ENCODE assay signal across 27 cellular contexts in the genomic region with DNA sequence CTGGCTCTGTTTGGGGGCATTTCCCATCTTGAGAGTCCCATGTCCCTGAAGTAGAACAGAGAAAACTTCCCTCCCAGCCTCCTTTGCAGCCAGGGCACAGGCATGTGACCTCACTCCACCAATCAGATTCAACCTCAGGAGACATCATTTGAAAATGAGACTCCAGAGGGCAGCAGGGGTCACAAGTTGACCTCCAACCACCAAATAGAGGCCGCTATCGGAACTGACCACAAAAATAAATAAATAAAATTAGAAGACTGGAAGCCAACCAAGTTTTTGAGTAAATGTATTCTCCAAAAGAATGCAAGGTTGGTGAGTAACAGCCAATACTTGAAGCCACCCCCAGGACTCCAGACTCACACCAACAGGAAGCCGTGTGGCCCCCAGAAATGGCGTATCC.
DNase-seq lines count a peak whose midpoint lies in the region; ATAC-seq, FAIRE-seq and TF ChIP-seq lines count a peak whose summit lies in the region.
"Had no signal": no experiment of that assay in that cellular context is flagged by ENCODE, and none has a peak within 500 bp of the region (broad histone marks: within the 10 kb centered on the region; RNA-seq: fewer than 3 reads in every experiment).

No MANE protein-coding gene starts in this region.

- POLR2A ChIA-PET in HCT116 (lab: Charles Lee), result no interaction called here

- no TSS peak for BruUV-seq in HCT116 (replicated peaks; lab: Mats Ljungman, UMichigan)

- H4K20me1 ChIP-seq in HCT116 (ENCODE audit: insufficient read depth), result no peaks in the 10 kb centered on the region
- H4K20me1 ChIP-seq: BLaER1 had no signal

- FAIRE-seq in D721Med (lab: Jason Lieb, UNC), result no peak
- FAIRE-seq: TTC549 had no signal

- peaks cover 3% of the 10 kb centered on the region for H3K27me3 Mint-ChIP-seq in activated naive CD4-positive, alpha-beta T cell treated with anti-CD3 and anti-CD28 coated beads for 36 hours (ENCODE audit: low read depth)

- H3K4me3 Mint-ChIP-seq in activated naive CD4-positive, alpha-beta T cell treated with anti-CD3 and anti-CD28 coated beads for 36 hours, result no peak overlapping the region
- H3K4me3 Mint-ChIP-seq: immature natural killer cell, neural crest cell, T-helper 17 cell had no signal

- CTCF ChIA-PET in HCT116 (lab: Charles Lee), result no interaction called here
- CTCF ChIA-PET in activated naive CD4-positive, alpha-beta T cell treated with anti-CD3 and anti-CD28 coated beads for 36 hours (lab: Charles Lee), result interaction anchor here (0.6 kb wide), 1 partner anchor 102 kb away, joined by 3 read pairs; no protein-coding TSS in a partner anchor

- no peak overlapping the region for H3K9ac ChIP-seq in HCT116 (ENCODE audit: low read length)
- H3K9ac ChIP-seq: BLaER1, parathyroid adenoma had no signal

- no peaks in the 10 kb centered on the region for H3K27me3 ChIP-seq in HCT116 (ENCODE audit: insufficient read depth, low read length)
- H3K27me3 ChIP-seq: BLaER1, suprapubic skin, upper lobe of left lung had no signal

- RAD21 ChIA-PET in HCT116 (lab: Charles Lee; ENCODE audit: low non-redundant PET in 1 of 2, low total read pairs in 2 of 2, uncharacterized antibody in 2 of 2, unreplicated experiment in 2 of 2), result no interaction called here

- DNase-seq in AG08396 (ENCODE audit: low spot score) (peak; percentile 47), HCT116 (ENCODE audit: low read depth, low spot score) (no peak), RPMI8226 (peak; percentile 26), erythroblast (lab: John Stamatoyannopoulos, UW) (peak; percentile 23 to 30), D721Med (ENCODE audit: insufficient read length, low spot score) (no peak), GM19240 (ENCODE audit: insufficient read length, low spot score) (no peak)
- DNase-seq in activated naive CD4-positive, alpha-beta T cell treated with anti-CD3 and anti-CD28 coated beads for 36 hours, result no peak
- DNase-seq: activated CD4-positive, alpha-beta T cell treated with anti-CD3 and anti-CD28 coated beads, Interleukin-2, amount 50 U/mL, for 4 hours; activated CD8-positive, alpha-beta memory T cell treated with anti-CD3 and anti-CD28 coated beads, Interleukin-2, amount 50 U/mL, for 4 hours; activated naive CD4-positive, alpha-beta T cell treated with anti-CD3 and anti-CD28 coated beads, Interleukin-2, amount 50 U/mL, for 16 hours; amniotic stem cell; immature natural killer cell; NCI-H1436 treated with DMSO at 0.1 percent for 48 hours; NCI-H2107; NCI-H748 treated with DMSO at 0.1 percent for 48 hours; stimulated activated CD4-positive, alpha-beta T cell treated with anti-CD3 and anti-CD28 coated beads, Interleukin-1b, Interleukin-23, amount 100 ng/mL, for 48 hours; stimulated activated naive CD4-positive, alpha-beta T cell treated with Interleukin-2 at 50 U/mL for 16 hours; T-helper 17 cell; upper lobe of left lung had no signal

- no peak for TF ChIP-seq POLR2A in HCT116 (IDR thresholded peaks at IDR 0.05; ENCODE audit: borderline replicate concordance, extremely low read depth, insufficient read depth, insufficient read length)
- no peak for TF ChIP-seq POLR2A in erythroblast (IDR thresholded peaks at IDR 0.05; ENCODE audit: low read length)

- no peaks in the 10 kb centered on the region for H3K4me1 ChIP-seq in HCT116 (ENCODE audit: control insufficient read depth in 1 of 2, insufficient read depth in 2 of 2, low read length in 2 of 2)
- H3K4me1 ChIP-seq: parathyroid adenoma, suprapubic skin had no signal

- H3K27ac Mint-ChIP-seq in activated naive CD4-positive, alpha-beta T cell treated with anti-CD3 and anti-CD28 coated beads for 36 hours, result no peak overlapping the region
- H3K27ac Mint-ChIP-seq: T-helper 17 cell had no signal

- no peaks in the 10 kb centered on the region for H3K9me3 ChIP-seq in HCT116 (ENCODE audit: control insufficient read depth in 1 of 2, insufficient read depth in 1 of 2, low read depth in 1 of 2, low read length in 2 of 2)
- H3K9me3 ChIP-seq: BLaER1, suprapubic skin, upper lobe of left lung had no signal

- H3K9me2 ChIP-seq in HCT116 (ENCODE audit: insufficient read depth), result no peaks in the 10 kb centered on the region

- H3K4me1 Mint-ChIP-seq in activated naive CD4-positive, alpha-beta T cell treated with anti-CD3 and anti-CD28 coated beads for 36 hours (ENCODE audit: low read depth), result no peaks in the 10 kb centered on the region

- no peak overlapping the region for H2AFZ ChIP-seq in HCT116 (ENCODE audit: low read depth, low read length, poor library complexity, severe bottlenecking)
- H2AFZ ChIP-seq: parathyroid adenoma had no signal

- no peaks in the 10 kb centered on the region for H3K36me3 ChIP-seq in HCT116 (ENCODE audit: control insufficient read depth in 1 of 2, insufficient read depth in 2 of 2, low read length in 2 of 2)
- H3K36me3 ChIP-seq: BLaER1, suprapubic skin, upper lobe of left lung had no signal

- intact Hi-C loops in HCT116 (cut with micrococcal nuclease), result no loop called here
- intact Hi-C loops in activated naive CD4-positive, alpha-beta T cell treated with anti-CD3 and anti-CD28 coated beads for 36 hours (cut with micrococcal nuclease), result no loop called here

- H3K4me3 ChIP-seq in HCT116 (replicated peaks in 1 of 2; ENCODE audit: low read depth in 1 of 2, low read length in 2 of 2), result no peak overlapping the region
- H3K4me3 ChIP-seq: BLaER1, SK-N-MC, suprapubic skin, upper lobe of left lung had no signal

- no peak overlapping the region for H3K4me2 ChIP-seq in HCT116 (ENCODE audit: low read length)
- H3K4me2 ChIP-seq: BLaER1 had no signal

- no peaks in the 10 kb centered on the region for H3K36me3 Mint-ChIP-seq in activated naive CD4-positive, alpha-beta T cell treated with anti-CD3 and anti-CD28 coated beads for 36 hours (ENCODE audit: low read depth)
- H3K36me3 Mint-ChIP-seq: immature natural killer cell had no signal

- H3K27ac ChIP-seq in HCT116 (ENCODE audit: low read depth, low read length), result no peak overlapping the region
- H3K27ac ChIP-seq: BLaER1, parathyroid adenoma, RWPE1, SK-N-MC, suprapubic skin, upper lobe of left lung had no signal

- H3K79me2 ChIP-seq in HCT116 (ENCODE audit: insufficient read depth, low read length), result no peaks in the 10 kb centered on the region
- H3K79me2 ChIP-seq: parathyroid adenoma had no signal

- ATAC-seq in HCT116, result 0 out of 2 replicates have a peak, but pooled peaks have one; percentile 36
- no peak for ATAC-seq in HG03521 (IDR thresholded peaks at IDR 0.05; ENCODE audit: unreplicated experiment)
- ATAC-seq: T-helper 17 cell had no signal

- no peak for TF ChIP-seq CTCF in HCT116 (IDR thresholded peaks at IDR 0.05 in 2 of 3, conservative IDR thresholded peaks at IDR 0.05 in 1 of 3; ENCODE audit: borderline replicate concordance in 1 of 3, insufficient read depth in 1 of 3, low read depth in 2 of 3, low read length in 2 of 3)
- no peak for TF ChIP-seq CTCF in D721Med (IDR thresholded peaks at IDR 0.05; ENCODE audit: insufficient read depth, missing control alignments)

- TF ChIP-seq RAD21 in HCT116 (IDR thresholded peaks at IDR 0.05; ENCODE audit: low read depth), result no peak

- no peaks in the 10 kb centered on the region for H3K9me3 Mint-ChIP-seq in activated naive CD4-positive, alpha-beta T cell treated with anti-CD3 and anti-CD28 coated beads for 36 hours
- H3K9me3 Mint-ChIP-seq: immature natural killer cell, neural crest cell had no signal

TF ChIP-seq in HCT116, 20 proteins besides CTCF, POLR2A, EP300 and RAD21:
- no peak for TF ChIP-seq JUND (IDR thresholded peaks at IDR 0.05)
- no peak for TF ChIP-seq SRF (IDR thresholded peaks at IDR 0.05; ENCODE audit: low read depth)
- TF ChIP-seq CBX3 (IDR thresholded peaks at IDR 0.05; ENCODE audit: low read depth), result no peak
- no peak for TF ChIP-seq ZNF274 (IDR thresholded peaks at IDR 0.05; ENCODE audit: low read depth, low read length)
- no peak for TF ChIP-seq MAX (IDR thresholded peaks at IDR 0.05)
- TF ChIP-seq CEBPB (IDR thresholded peaks at IDR 0.05; ENCODE audit: low read depth), result no peak
- TF ChIP-seq, protein P1, sequence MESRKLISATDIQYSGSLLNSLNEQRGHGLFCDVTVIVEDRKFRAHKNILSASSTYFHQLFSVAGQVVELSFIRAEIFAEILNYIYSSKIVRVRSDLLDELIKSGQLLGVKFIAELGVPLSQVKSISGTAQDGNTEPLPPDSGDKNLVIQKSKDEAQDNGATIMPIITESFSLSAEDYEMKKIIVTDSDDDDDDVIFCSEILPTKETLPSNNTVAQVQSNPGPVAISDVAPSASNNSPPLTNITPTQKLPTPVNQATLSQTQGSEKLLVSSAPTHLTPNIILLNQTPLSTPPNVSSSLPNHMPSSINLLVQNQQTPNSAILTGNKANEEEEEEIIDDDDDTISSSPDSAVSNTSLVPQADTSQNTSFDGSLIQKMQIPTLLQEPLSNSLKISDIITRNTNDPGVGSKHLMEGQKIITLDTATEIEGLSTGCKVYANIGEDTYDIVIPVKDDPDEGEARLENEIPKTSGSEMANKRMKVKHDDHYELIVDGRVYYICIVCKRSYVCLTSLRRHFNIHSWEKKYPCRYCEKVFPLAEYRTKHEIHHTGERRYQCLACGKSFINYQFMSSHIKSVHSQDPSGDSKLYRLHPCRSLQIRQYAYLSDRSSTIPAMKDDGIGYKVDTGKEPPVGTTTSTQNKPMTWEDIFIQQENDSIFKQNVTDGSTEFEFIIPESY (IDR thresholded peaks at IDR 0.05; ENCODE audit: extremely low read depth, insufficient replicate concordance, low read length), result no peak
- TF ChIP-seq EGR1 (IDR thresholded peaks at IDR 0.05; ENCODE audit: low read depth), result no peak
- no peak for TF ChIP-seq SIN3A (IDR thresholded peaks at IDR 0.05; ENCODE audit: low read depth)
- no peak for TF ChIP-seq FOSL1 (IDR thresholded peaks at IDR 0.05; ENCODE audit: low read depth)
- TF ChIP-seq YY1 (IDR thresholded peaks at IDR 0.05; ENCODE audit: extremely low read depth, insufficient replicate concordance, low read depth, low read length), result no peak
- no peak for TF ChIP-seq EZH2 (IDR thresholded peaks at IDR 0.05)
- TF ChIP-seq SP1 (IDR thresholded peaks at IDR 0.05; ENCODE audit: low read depth), result no peak
- no peak for TF ChIP-seq TCF7L2 (IDR thresholded peaks at IDR 0.05; ENCODE audit: borderline replicate concordance, extremely low read depth, insufficient read depth, insufficient read length)

Comparison
In these comparisons a context has a peak if more than half of its experiments do, and no peak if none do; other contexts are left out.
1. DNase-seq: peak in AG08396 (single experiment), RPMI8226 (single experiment) and erythroblast (2 of 2); none in HCT116 (single experiment), D721Med (single experiment), activated naive CD4-positive, alpha-beta T cell treated with anti-CD3 and anti-CD28 coated beads for 36 hours (single experiment) and GM19240 (single experiment).